9 cellular contexts compared by ENCODE assay signal in genomic region chr11:19071255-19071654, GRCh38. TPM values are rescaled to one million over a fixed set of nuclear protein-coding genes. Genes with fewer than 3 reads are reported as not detected.
A peak's percentile ranks its signal among the peaks of the same experiment; 100 is the strongest.
DNase-seq lines count a peak whose midpoint lies in the region; ATAC-seq and TF ChIP-seq lines count a peak whose summit lies in the region.
"Had no signal": no experiment of that assay in that cellular context is flagged by ENCODE, and none has a peak within 500 bp of the region (broad histone marks: within the 10 kb centered on the region; RNA-seq: fewer than 3 reads in every experiment).

No MANE protein-coding gene starts in this region.

- TF ChIP-seq CTCF in lower lobe of right lung (IDR thresholded peaks at IDR 0.05): peak; percentile 80

- H3K27ac Mint-ChIP-seq in dendritic cell treated with granulocyte-macrophage colony-stimulating factor and Interleukin-4, amounts not matched to agents 40 ng/mL and 50 ng/mL, for 4 days: no peak overlapping the region

- H3K9me3 Mint-ChIP-seq in dendritic cell treated with granulocyte-macrophage colony-stimulating factor and Interleukin-4, amounts not matched to agents 40 ng/mL and 50 ng/mL, for 4 days: no peaks in the 10 kb centered on the region

- ATAC-seq in GM19043 (IDR thresholded peaks at IDR 0.05; ENCODE audit: low read depth, unreplicated experiment) (peak; percentile 98), HG03354 (IDR thresholded peaks at IDR 0.05; ENCODE audit: poor library complexity, severe bottlenecking, unreplicated experiment) (peak; percentile 98), lower lobe of right lung (peak; percentile 86 to 94)

- H3K9me3 ChIP-seq in BLaER1 (peaks cover 11% of the 10 kb centered on the region), lower lobe of right lung (no peaks in the 10 kb centered on the region)

- H3K36me3 ChIP-seq in BLaER1 (no peaks in the 10 kb centered on the region), lower lobe of right lung (no peaks in the 10 kb centered on the region)

- H3K9ac ChIP-seq in BLaER1: no peak overlapping the region

- H3K4me1 ChIP-seq in BLaER1 (no peaks in the 10 kb centered on the region), lower lobe of right lung (no peaks in the 10 kb centered on the region)

- intact Hi-C loops in dendritic cell treated with granulocyte-macrophage colony-stimulating factor and Interleukin-4, amounts not matched to agents 40 ng/mL and 50 ng/mL, for 4 days (cut with micrococcal nuclease): loop anchor here (1.0 to 10.0 kb wide), 2 partner anchors 84 to 482 kb away; no protein-coding TSS in a partner anchor
- intact Hi-C loops in lower lobe of right lung (cut with DNase I): loop anchor here (10.0 kb wide), 1 partner anchor 484 kb away; no protein-coding TSS in a partner anchor

- DNase-seq in NCI-H460 (ENCODE audit: extremely low read depth, low read depth) (peak; percentile 81), lower lobe of right lung (peak; percentile 73)
- peak; percentile 28 to 49 for DNase-seq in activated CD4-positive, alpha-beta T cell treated with anti-CD3 and anti-CD28 coated beads for 24 hours (ENCODE audit: low read depth in 2 of 2)
- peak; percentile 14 for DNase-seq in stimulated activated CD8-positive, alpha-beta memory T cell treated with anti-CD3 and anti-CD28 coated beads, Interleukin-12 subunit alpha, Interleukin-12 subunit beta, amount 100 ng/mL, for 24 hours (ENCODE audit: extremely low read depth)

- H3K4me2 ChIP-seq in BLaER1: peak overlapping the region; percentile 36; the same call in 1 of the 2 replicates

- H3K27ac ChIP-seq in BLaER1 (no peak overlapping the region), lower lobe of right lung (no peak overlapping the region)

- H3K27me3 ChIP-seq in BLaER1: no peaks in the 10 kb centered on the region
- peaks cover 4% of the 10 kb centered on the region for H3K27me3 ChIP-seq in lower lobe of right lung (ENCODE audit: low read depth)

- H3K4me1 Mint-ChIP-seq in dendritic cell treated with granulocyte-macrophage colony-stimulating factor and Interleukin-4, amounts not matched to agents 40 ng/mL and 50 ng/mL, for 4 days (ENCODE audit: low read depth): no peaks in the 10 kb centered on the region

- peak overlapping the region; percentile 43 for H3K4me3 Mint-ChIP-seq in dendritic cell treated with granulocyte-macrophage colony-stimulating factor and Interleukin-4, amounts not matched to agents 40 ng/mL and 50 ng/mL, for 4 days

- no peaks in the 10 kb centered on the region for H3K36me3 Mint-ChIP-seq in dendritic cell treated with granulocyte-macrophage colony-stimulating factor and Interleukin-4, amounts not matched to agents 40 ng/mL and 50 ng/mL, for 4 days (ENCODE audit: low read depth)

- H3K27me3 Mint-ChIP-seq in dendritic cell treated with granulocyte-macrophage colony-stimulating factor and Interleukin-4, amounts not matched to agents 40 ng/mL and 50 ng/mL, for 4 days: peaks cover 11% of the 10 kb centered on the region

- H4K20me1 ChIP-seq in BLaER1: no peaks in the 10 kb centered on the region

- H3K4me3 ChIP-seq in BLaER1: no peak overlapping the region
- H3K4me3 ChIP-seq in lower lobe of right lung: peak overlapping the region; percentile 11

RNA-seq across cellular contexts. Expression of gene MRGPRX2, which starts 10.7 kb away (rescaled TPM):
- not detected in 2 replicates for total RNA-seq in NCI-H460 (2014; rRNA removed; shearing (Covaris generic))
- polyA plus RNA-seq in NCI-H460 (2014; cell fraction: nucleus; rRNA removed): not detected in 2 replicates
- not detected for total RNA-seq in lower lobe of right lung
- total RNA-seq: activated CD8-positive, alpha-beta memory T cell treated with anti-CD3 and anti-CD28 coated beads for 36 hours had no signal

RNA-seq across cellular contexts. Expression of gene ZDHHC13, which starts 45.7 kb away (rescaled TPM):
- total RNA-seq in NCI-H460 (2014; rRNA removed; shearing (Covaris generic)): 13.7 and 16.9 TPM in 2 replicates
- 17.5 and 19.1 TPM in 2 replicates for polyA plus RNA-seq in NCI-H460 (2014; cell fraction: nucleus; rRNA removed)
- 10.6 TPM for total RNA-seq in lower lobe of right lung

Comparison
In these comparisons a context has a peak if more than half of its experiments do, and no peak if none do; other contexts are left out.
1. DNase-seq: peak in every context shown above with its lines; median percentile 81 in NCI-H460; 73 in lower lobe of right lung; 38 in activated CD4-positive, alpha-beta T cell treated with anti-CD3 and anti-CD28 coated beads for 24 hours; 14 in stimulated activated CD8-positive, alpha-beta memory T cell treated with anti-CD3 and anti-CD28 coated beads, Interleukin-12 subunit alpha, Interleukin-12 subunit beta, amount 100 ng/mL, for 24 hours.